In genomic region chr2:126117886-126118285, GRCh38 we compare ENCODE assay signal across 11 cellular contexts.
"Had no signal": no experiment of that assay in that cellular context is flagged by ENCODE, and none has a peak within 500 bp of the region (broad histone marks: within the 10 kb centered on the region; RNA-seq: fewer than 3 reads in every experiment).

No MANE protein-coding gene starts in this region.

- H3K4me3 ChIP-seq: GM23248, GM23338, HAP-1 had no signal

- H3K9ac ChIP-seq: GM23248 had no signal

- H3K4me2 ChIP-seq: GM23338 had no signal

- H3K4me1 ChIP-seq: HAP-1 had no signal

- H3K27ac ChIP-seq: GM23248 had no signal

- DNase-seq: GM23248, GOT3, H7, H9, HCEC 1CT, HFFc6 had no signal

- H3K9me3 ChIP-seq: HAP-1 had no signal

- FAIRE-seq: H1, H54 had no signal

- H3K36me3 ChIP-seq: HAP-1 had no signal

- H2AFZ ChIP-seq: GM23248, GM23338 had no signal

- ATAC-seq: GM23338, HCT116 had no signal
